Comparison of ENCODE assay signal across 8 cellular contexts in the genomic region with DNA sequence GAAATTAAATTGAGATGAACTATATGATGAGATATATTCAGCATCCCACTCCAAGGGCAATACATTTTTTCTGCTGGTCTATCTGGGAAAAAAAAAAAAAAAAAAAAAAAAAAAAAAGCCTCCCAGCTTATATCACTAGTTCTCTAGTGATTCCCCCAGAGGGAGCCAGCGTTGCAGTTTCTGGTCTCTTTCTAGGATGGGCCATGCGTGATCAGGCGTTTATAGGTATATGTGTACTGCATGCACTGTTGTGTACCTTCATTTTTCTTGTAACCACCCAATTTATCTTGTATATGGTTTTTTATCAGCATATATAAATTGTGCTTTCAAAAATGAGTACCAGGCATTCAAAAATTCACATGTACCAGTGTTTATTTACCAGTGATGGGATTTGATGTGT. TPM values are rescaled to one million over a fixed set of nuclear protein-coding genes. Genes with fewer than 3 reads are reported as not detected.
DNase-seq lines count a peak whose midpoint lies in the region; ATAC-seq and TF ChIP-seq lines count a peak whose summit lies in the region.

No MANE protein-coding gene starts in this region.

- no peak overlapping the region for H3K4me3 Mint-ChIP-seq in H9
- no peak overlapping the region for H3K4me3 Mint-ChIP-seq in mesothelial cell of epicardium

- no peak overlapping the region for H4K5ac ChIP-seq in H9 (ENCODE audit: insufficient read length, low read depth, low read length)

- no peak overlapping the region for H2BK5ac ChIP-seq in H9 (ENCODE audit: insufficient read length, low read length)

- H3K4me3 ChIP-seq in DOHH2 (ENCODE audit: low read length) (no peak overlapping the region), PC-3 (ENCODE audit: low read length) (no peak overlapping the region), hepatocyte (no peak overlapping the region), right cardiac atrium (ENCODE audit: low read length) (no peak overlapping the region)

- H3K79me1 ChIP-seq in H9 (ENCODE audit: insufficient read depth, low read depth, low read length, poor library complexity, severe bottlenecking): no peaks in the 10 kb centered on the region

- POLR2A ChIA-PET in PC-3 (lab: Charles Lee; ENCODE audit: unreplicated experiment): interaction anchor here (0.5 kb wide), 1 partner anchor 70 kb away, joined by 3 read pairs; no protein-coding TSS in a partner anchor

- no peaks in the 10 kb centered on the region for H3K23me2 ChIP-seq in H9 (ENCODE audit: insufficient read length, low read depth, low read length, poor library complexity, severe bottlenecking)

- no peak overlapping the region for H2BK120ac ChIP-seq in H9 (ENCODE audit: low read depth, low read length, poor library complexity, severe bottlenecking)

- H3K36me3 ChIP-seq in DOHH2 (ENCODE audit: control insufficient read depth, low read length): no peaks in the 10 kb centered on the region
- H3K36me3 ChIP-seq in PC-3 (ENCODE audit: low read depth, low read length): no peaks in the 10 kb centered on the region
- H3K36me3 ChIP-seq in hepatocyte (replicated peaks; ENCODE audit: insufficient read depth, low read depth): no peaks in the 10 kb centered on the region

- no peaks in the 10 kb centered on the region for H4K20me1 ChIP-seq in DOHH2 (ENCODE audit: control insufficient read depth, insufficient read depth, low read depth, low read length)
- no peaks in the 10 kb centered on the region for H4K20me1 ChIP-seq in H9 (ENCODE audit: control insufficient read depth, insufficient read depth, insufficient read length)
- no peaks in the 10 kb centered on the region for H4K20me1 ChIP-seq in PC-3 (ENCODE audit: low read length)
- no peaks in the 10 kb centered on the region for H4K20me1 ChIP-seq in hepatocyte (ENCODE audit: insufficient read depth, poor library complexity, severe bottlenecking)

- H3K4me1 ChIP-seq in DOHH2 (ENCODE audit: control insufficient read depth, low read length) (no peaks in the 10 kb centered on the region), H9 (ENCODE audit: insufficient read depth, low read length) (no peaks in the 10 kb centered on the region), PC-3 (ENCODE audit: insufficient read depth, low read length) (no peaks in the 10 kb centered on the region), hepatocyte (ENCODE audit: insufficient read depth) (no peaks in the 10 kb centered on the region), right cardiac atrium (ENCODE audit: control insufficient read depth, insufficient read depth, low read length) (no peaks in the 10 kb centered on the region)

- H2AK5ac ChIP-seq in H9 (ENCODE audit: insufficient read length, low read length): no peak overlapping the region

- no peaks in the 10 kb centered on the region for H3K79me2 ChIP-seq in DOHH2 (ENCODE audit: control insufficient read depth, low read length)
- H3K79me2 ChIP-seq in H9 (ENCODE audit: insufficient read depth, low read length): no peaks in the 10 kb centered on the region
- H3K79me2 ChIP-seq in PC-3 (ENCODE audit: low read length): no peaks in the 10 kb centered on the region
- H3K79me2 ChIP-seq in hepatocyte: no peaks in the 10 kb centered on the region

- H3K27me3 ChIP-seq in DOHH2 (ENCODE audit: control insufficient read depth, low read length): no peaks in the 10 kb centered on the region
- no peaks in the 10 kb centered on the region for H3K27me3 ChIP-seq in H9 (ENCODE audit: insufficient read depth, low read length)
- peaks cover 45% of the 10 kb centered on the region for H3K27me3 ChIP-seq in PC-3 (ENCODE audit: low read length)
- no peaks in the 10 kb centered on the region for H3K27me3 ChIP-seq in hepatocyte
- H3K27me3 ChIP-seq in right cardiac atrium (ENCODE audit: control insufficient read depth, insufficient read depth): no peaks in the 10 kb centered on the region

- H3T11ph ChIP-seq in H9 (ENCODE audit: low read length): no peak overlapping the region

- ATAC-seq in PC-3: peak; percentile 80
- ATAC-seq in HG03457 (IDR thresholded peaks at IDR 0.05; ENCODE audit: unreplicated experiment): no peak
- ATAC-seq in right cardiac atrium: no peak
- no peak for ATAC-seq in HG02759 (IDR thresholded peaks at IDR 0.05; ENCODE audit: unreplicated experiment)

- no peak overlapping the region for H2BK20ac ChIP-seq in H9 (ENCODE audit: low read depth, low read length, poor library complexity, severe bottlenecking)

- H3K23ac ChIP-seq in H9 (ENCODE audit: insufficient read length, low read depth, low read length): no peak overlapping the region

- peaks cover 9% of the 10 kb centered on the region for H3K27me3 Mint-ChIP-seq in H9 (ENCODE audit: low read depth)
- H3K27me3 Mint-ChIP-seq in mesothelial cell of epicardium (ENCODE audit: low read depth): peaks cover 42% of the 10 kb centered on the region

- no peak overlapping the region for H3K4ac ChIP-seq in H9 (ENCODE audit: low read depth, low read length)

- H3K27ac ChIP-seq in DOHH2 (ENCODE audit: low read depth, low read length): no peak overlapping the region
- no peak overlapping the region for H3K27ac ChIP-seq in H9 (ENCODE audit: insufficient read length, low read depth, low read length)
- H3K27ac ChIP-seq in PC-3 (ENCODE audit: low read length): no peak overlapping the region
- no peak overlapping the region for H3K27ac ChIP-seq in hepatocyte
- H3K27ac ChIP-seq in right cardiac atrium (ENCODE audit: low read length): no peak overlapping the region

- H3K9me3 ChIP-seq in DOHH2 (ENCODE audit: control insufficient read depth, insufficient read depth, low read length) (no peaks in the 10 kb centered on the region), H9 (ENCODE audit: control insufficient read depth, low read depth, low read length) (no peaks in the 10 kb centered on the region), PC-3 (ENCODE audit: low read length) (no peaks in the 10 kb centered on the region), hepatocyte (ENCODE audit: low read depth) (no peaks in the 10 kb centered on the region), right cardiac atrium (ENCODE audit: control insufficient read depth, low read length) (no peaks in the 10 kb centered on the region)

- H3K9ac ChIP-seq in H9 (ENCODE audit: extremely low read depth, insufficient read length, low read length) (no peak overlapping the region), PC-3 (ENCODE audit: low read length) (no peak overlapping the region)

- no peak overlapping the region for H3K18ac ChIP-seq in H9 (ENCODE audit: insufficient read length, low read depth, low read length)

- H3K9me2 ChIP-seq in DOHH2 (replicated peaks; ENCODE audit: control insufficient read depth, low read length): no peaks in the 10 kb centered on the region
- H3K9me2 ChIP-seq in PC-3 (replicated peaks; ENCODE audit: low read length): no peaks in the 10 kb centered on the region
- H3K9me2 ChIP-seq in hepatocyte (replicated peaks; ENCODE audit: insufficient read depth): no peaks in the 10 kb centered on the region

- no peak overlapping the region for H4K8ac ChIP-seq in H9 (replicated peaks; ENCODE audit: insufficient read length, low read depth, low read length)

- H3K27ac Mint-ChIP-seq in H9 (no peak overlapping the region), mesothelial cell of epicardium (no peak overlapping the region)

- H3K36me3 Mint-ChIP-seq in H9 (ENCODE audit: insufficient read depth in 1 of 3, low read depth in 3 of 3) (no peaks in the 10 kb centered on the region; a peak in 1 of 7 replicates), mesothelial cell of epicardium (no peaks in the 10 kb centered on the region)

- no peak overlapping the region for H3K56ac ChIP-seq in H9 (ENCODE audit: insufficient read length, low read depth, low read length)

- no peak overlapping the region for H4K91ac ChIP-seq in H9 (ENCODE audit: insufficient read length, low read depth, low read length)

- CTCF ChIA-PET in PC-3 (lab: Charles Lee): interaction anchor here (1.0 kb wide), 2 partner anchors 10 to 66 kb away, joined by 11 to 13 read pairs; no protein-coding TSS in a partner anchor

- no TSS peak for BruUV-seq in PC-3 (replicated peaks; lab: Mats Ljungman, UMichigan)

- H2AFZ ChIP-seq in H9 (ENCODE audit: low read length) (no peak overlapping the region), PC-3 (ENCODE audit: low read length) (no peak overlapping the region), hepatocyte (no peak overlapping the region)

- no peak overlapping the region for H2BK12ac ChIP-seq in H9 (ENCODE audit: insufficient read length, low read depth, low read length)

- no CpG with 5 or more reads among the region's 3 CpGs for WGBS in H9 (ENCODE audit: extremely low coverage, insufficient read length, low lambda C conversion rate)
- WGBS in hepatocyte (ENCODE audit: low lambda C conversion rate, missing lambda C conversion rate): 36% methylated on average over 3 of the region's 3 CpGs
- 31% methylated on average over 3 of the region's 3 CpGs for WGBS in right cardiac atrium

- peak; percentile 28 for TF ChIP-seq CTCF in DOHH2 (IDR thresholded peaks at IDR 0.05; ENCODE audit: low read depth, low read length, poor library complexity, severe bottlenecking)
- peak; percentile 65 for TF ChIP-seq CTCF in H9 (conservative IDR thresholded peaks at IDR 0.05)
- peak; percentile 69 for TF ChIP-seq CTCF in PC-3 (conservative IDR thresholded peaks at IDR 0.05; ENCODE audit: low read depth, low read length)
- TF ChIP-seq CTCF in hepatocyte (IDR thresholded peaks at IDR 0.05; ENCODE audit: poor library complexity): peak; percentile 39
- TF ChIP-seq CTCF in mesothelial cell of epicardium (IDR thresholded peaks at IDR 0.05; ENCODE audit: unreplicated experiment): no peak

- H3K4me2 ChIP-seq in DOHH2 (ENCODE audit: low read length) (no peak overlapping the region), H9 (ENCODE audit: insufficient read depth, insufficient read length, low read length) (no peak overlapping the region), PC-3 (ENCODE audit: low read length) (no peak overlapping the region), hepatocyte (no peak overlapping the region)

- H2BK15ac ChIP-seq in H9 (ENCODE audit: low read depth, low read length): no peak overlapping the region

- intact Hi-C loops in PC-3 (cut with micrococcal nuclease) (loop anchor here (1.0 kb wide), 1 partner anchor 67 kb away; no protein-coding TSS in a partner anchor), right cardiac atrium (cut with DNase I) (no loop called here)

- H3K4me1 Mint-ChIP-seq in H9: no peaks in the 10 kb centered on the region; a peak in 1 of 4 replicates
- H3K4me1 Mint-ChIP-seq in mesothelial cell of epicardium: no peaks in the 10 kb centered on the region

- H3K9me3 Mint-ChIP-seq in H9 (no peaks in the 10 kb centered on the region), mesothelial cell of epicardium (no peaks in the 10 kb centered on the region)

- peak; percentile 50 for DNase-seq in H9
- DNase-seq in PC-3: peak; percentile 66
- DNase-seq in hepatocyte (ENCODE audit: low spot score): peak; percentile 59
- DNase-seq in mesothelial cell of epicardium (ENCODE audit: low spot score in 2 of 2, unreplicated experiment in 2 of 2): no peak
- no peak for DNase-seq in right cardiac atrium

- no peak overlapping the region for H3K14ac ChIP-seq in H9 (ENCODE audit: insufficient read depth, low read length)

- no peaks in the 10 kb centered on the region for H3F3A ChIP-seq in DOHH2 (ENCODE audit: control insufficient read depth, insufficient read depth)
- H3F3A ChIP-seq in PC-3 (ENCODE audit: low read length, unreplicated experiment): no peaks in the 10 kb centered on the region

RNA-seq across cellular contexts. Expression of a gene that starts 35.1 kb away (rescaled TPM):
- total RNA-seq in H9 (2021) (not detected in 2 replicates), PC-3 (2014; rRNA removed) (not detected in 2 replicates), hepatocyte (not detected in 2 replicates), mesothelial cell of epicardium (not detected in 3 replicates), right cardiac atrium (not detected)
- polyA plus RNA-seq in hepatocyte (not detected in 2 replicates), right cardiac atrium (not detected)

Comparison
In these comparisons a context has a peak if more than half of its experiments do, and no peak if none do; other contexts are left out.
1. DNase-seq: peak in H9 (single experiment), PC-3 (single experiment) and hepatocyte (single experiment); none in mesothelial cell of epicardium (0 of 2) and right cardiac atrium (0 of 3).